ENCODE assay signal across 9 cellular contexts in genomic region chr19:45079063-45079910, GRCh38. TPM values are rescaled to one million over a fixed set of nuclear protein-coding genes. Genes with fewer than 3 reads are reported as not detected.
DNase-seq lines count a peak whose midpoint lies in the region; ATAC-seq, FAIRE-seq and TF ChIP-seq lines count a peak whose summit lies in the region.
"Had no signal": no experiment of that assay in that cellular context is flagged by ENCODE, and none has a peak within 500 bp of the region (broad histone marks: within the 10 kb centered on the region; RNA-seq: fewer than 3 reads in every experiment).

TSS of gene GEMIN7 (plus strand) at chr19:45079260. CDS start at chr19:45090115, 10,855 bp downstream.

- no peak within 1 kb of the TSS for H2BK12ac ChIP-seq in H9 (ENCODE audit: insufficient read length, low read depth, low read length)

- H3K27ac ChIP-seq in CD4-positive, alpha-beta memory T cell (ENCODE audit: low read depth, low read length): peak within 1 kb of the TSS; percentile 80
- H3K27ac ChIP-seq in H9 (ENCODE audit: insufficient read length, low read depth, low read length): peak within 1 kb of the TSS; percentile 3

- no CpG with 5 or more reads among the region's 61 CpGs for WGBS in H9 (ENCODE audit: extremely low coverage, insufficient read length, low lambda C conversion rate)

- peaks cover 20% of the 10 kb centered on the region for H3K23me2 ChIP-seq in H9 (ENCODE audit: insufficient read length, low read depth, low read length, poor library complexity, severe bottlenecking)

- peak; percentile 66 to 77 (median 72) for DNase-seq in CD4-positive, alpha-beta memory T cell
- DNase-seq in H9: peak; percentile 89
- peak; percentile 83 for DNase-seq in NCI-H2196 (lab: John Stamatoyannopoulos, UW; ENCODE audit: unreplicated experiment)
- peak; percentile 89 for DNase-seq in WTC11 (ENCODE audit: low spot score)
- peak; percentile 49 for DNase-seq in bronchial epithelial cell (ENCODE audit: low read depth)
- peak; percentile 78 to 81 (median 80) for DNase-seq in immature natural killer cell
- peak; percentile 69 to 71 for DNase-seq in stimulated activated CD4-positive, alpha-beta T cell treated with anti-CD3 and anti-CD28 coated beads, Interleukin-12 subunit alpha, Interleukin-12 subunit beta, amount 100 ng/mL, for 24 hours (ENCODE audit: low read depth in 2 of 2)

- H3K4me1 Mint-ChIP-seq in CD4-positive, alpha-beta memory T cell: peaks cover 25 to 60% (median 44%) of the 10 kb centered on the region in 4 donors
- H3K4me1 Mint-ChIP-seq in H9: peaks cover 44 to 53% of the 10 kb centered on the region in 2 experiments
- H3K4me1 Mint-ChIP-seq in WTC11: peaks cover 52% of the 10 kb centered on the region
- H3K4me1 Mint-ChIP-seq in immature natural killer cell: peaks cover 58 to 60% of the 10 kb centered on the region in 2 donors

- no peak within 1 kb of the TSS for H3K23ac ChIP-seq in H9 (ENCODE audit: insufficient read length, low read depth, low read length)

- peaks cover 9 to 22% of the 10 kb centered on the region in 2 donors for H3K36me3 Mint-ChIP-seq in CD4-positive, alpha-beta memory T cell
- peaks cover 13 to 33% (median 28%) of the 10 kb centered on the region in 3 experiments; a peak in 6 of 7 replicates for H3K36me3 Mint-ChIP-seq in H9 (ENCODE audit: insufficient read depth in 1 of 3, low read depth in 3 of 3)
- peaks cover 14% of the 10 kb centered on the region for H3K36me3 Mint-ChIP-seq in WTC11
- peaks cover 0 to 7% (median 6%) of the 10 kb centered on the region in 3 donors for H3K36me3 Mint-ChIP-seq in immature natural killer cell

- no peak within 1 kb of the TSS for H2BK20ac ChIP-seq in H9 (ENCODE audit: low read depth, low read length, poor library complexity, severe bottlenecking)

- intact Hi-C loops in CD4-positive, alpha-beta memory T cell (cut with micrococcal nuclease): loop anchor here (1.0 to 10.0 kb wide), 5 partner anchors 13 to 124 kb away; partner anchors contain the start of genes BLOC1S3, CLASRP, CLPTM1 and RELB

- no peak within 1 kb of the TSS for H4K5ac ChIP-seq in H9 (ENCODE audit: insufficient read length, low read depth, low read length)

- no peak within 1 kb of the TSS for H2BK120ac ChIP-seq in H9 (ENCODE audit: low read depth, low read length, poor library complexity, severe bottlenecking)

- H2BK5ac ChIP-seq in H9 (ENCODE audit: insufficient read length, low read length): no peak within 1 kb of the TSS

- no peak within 1 kb of the TSS for H2AFZ ChIP-seq in H9 (ENCODE audit: low read length)

- peak within 1 kb of the TSS; percentile 65 for H3K14ac ChIP-seq in H9 (ENCODE audit: insufficient read depth, low read length)

- POLR2A ChIA-PET in CD4-positive, alpha-beta memory T cell (lab: Charles Lee; ENCODE audit: partially characterized antibody): interaction anchor here (1.0 to 8.4 kb wide), 7 partner anchors 8 to 99 kb away, joined by 3 to 106 read pairs (median 6); partner anchors contain the start of genes BLOC1S3, CLASRP, PPP1R37 and RELB
- POLR2A ChIA-PET in WTC11 (lab: Charles Lee): interaction anchor here (0.5 to 2.7 kb wide), 6 partner anchors 10 to 151 kb away, joined by 3 to 36 read pairs (median 4); partner anchors contain the start of genes CLASRP and PPP1R37

- no peak within 1 kb of the TSS for H4K8ac ChIP-seq in H9 (replicated peaks; ENCODE audit: insufficient read length, low read depth, low read length)

- FAIRE-seq in bronchial epithelial cell (lab: Jason Lieb, UNC): no peak
- FAIRE-seq: TTC549 had no signal

- peak within 1 kb of the TSS; percentile 89 to 98 (median 93) for H3K4me3 Mint-ChIP-seq in CD4-positive, alpha-beta memory T cell
- H3K4me3 Mint-ChIP-seq in H9 (peak within 1 kb of the TSS; percentile 99), WTC11 (peak within 1 kb of the TSS; percentile 99), immature natural killer cell (peak within 1 kb of the TSS; percentile 90 to 96 (median 94))

- H3K27me3 ChIP-seq in CD4-positive, alpha-beta memory T cell (ENCODE audit: insufficient read depth, low read length): no peaks in the 10 kb centered on the region
- no peaks in the 10 kb centered on the region for H3K27me3 ChIP-seq in H9 (ENCODE audit: insufficient read depth, low read length)
- no peaks in the 10 kb centered on the region for H3K27me3 ChIP-seq in bronchial epithelial cell (ENCODE audit: control insufficient read depth, insufficient read depth, low read length)

- peaks cover 51% of the 10 kb centered on the region for H3K4me1 ChIP-seq in CD4-positive, alpha-beta memory T cell (ENCODE audit: insufficient read depth, low read length)
- H3K4me1 ChIP-seq in H9 (ENCODE audit: insufficient read depth, low read length): peaks cover 10% of the 10 kb centered on the region; the same call in 1 of the 2 replicates

- no peak within 1 kb of the TSS for H3K56ac ChIP-seq in H9 (ENCODE audit: insufficient read length, low read depth, low read length)

- peak within 1 kb of the TSS; percentile 82 to 95 for H3K4me3 ChIP-seq in CD4-positive, alpha-beta memory T cell (ENCODE audit: low read length in 2 of 2)
- peak within 1 kb of the TSS; percentile 70 for H3K4me3 ChIP-seq in bronchial epithelial cell (ENCODE audit: low read depth, low read length)

- H4K91ac ChIP-seq in H9 (ENCODE audit: insufficient read length, low read depth, low read length): no peak within 1 kb of the TSS

- no peaks in the 10 kb centered on the region for H3K9me3 Mint-ChIP-seq in CD4-positive, alpha-beta memory T cell
- H3K9me3 Mint-ChIP-seq in H9 (no peaks in the 10 kb centered on the region; a peak in 1 of 5 replicates), WTC11 (no peaks in the 10 kb centered on the region), immature natural killer cell (no peaks in the 10 kb centered on the region)

- no peak within 1 kb of the TSS for H3T11ph ChIP-seq in H9 (ENCODE audit: low read length)

- H3K9me3 ChIP-seq in CD4-positive, alpha-beta memory T cell (ENCODE audit: control insufficient read depth in 1 of 2, low read length in 2 of 2): no peaks in the 10 kb centered on the region
- no peaks in the 10 kb centered on the region for H3K9me3 ChIP-seq in H9 (ENCODE audit: control insufficient read depth, low read depth, low read length)

- peak within 1 kb of the TSS; percentile 68 for H3K4me2 ChIP-seq in H9 (ENCODE audit: insufficient read depth, insufficient read length, low read length)

- no peak within 1 kb of the TSS; the same call in 1 of the 2 replicates for H3K4ac ChIP-seq in H9 (ENCODE audit: low read depth, low read length)

- no peaks in the 10 kb centered on the region for H4K20me1 ChIP-seq in H9 (ENCODE audit: control insufficient read depth, insufficient read depth, insufficient read length)

- H3K18ac ChIP-seq in H9 (ENCODE audit: insufficient read length, low read depth, low read length): peak within 1 kb of the TSS; percentile 50

- H3K79me2 ChIP-seq in H9 (ENCODE audit: insufficient read depth, low read length): peaks cover 7% of the 10 kb centered on the region; the same call in 1 of the 2 replicates

- no peak within 1 kb of the TSS for H2AK5ac ChIP-seq in H9 (ENCODE audit: insufficient read length, low read length)

- ATAC-seq in WTC11: peak; percentile 48
- no peak for ATAC-seq in HG03039 (IDR thresholded peaks at IDR 0.05; ENCODE audit: unreplicated experiment)

- H3K79me1 ChIP-seq in H9 (ENCODE audit: insufficient read depth, low read depth, low read length, poor library complexity, severe bottlenecking): peaks cover 4% of the 10 kb centered on the region

- peak within 1 kb of the TSS; percentile 84 to 95 (median 88) for H3K27ac Mint-ChIP-seq in CD4-positive, alpha-beta memory T cell
- H3K27ac Mint-ChIP-seq in H9: peak within 1 kb of the TSS; percentile 97 to 99 (median 99)
- peak within 1 kb of the TSS; percentile 99 for H3K27ac Mint-ChIP-seq in WTC11
- peak within 1 kb of the TSS; percentile 90 to 96 (median 94) for H3K27ac Mint-ChIP-seq in immature natural killer cell

- no peaks in the 10 kb centered on the region for H3K27me3 Mint-ChIP-seq in CD4-positive, alpha-beta memory T cell
- H3K27me3 Mint-ChIP-seq in H9 (ENCODE audit: low read depth) (no peaks in the 10 kb centered on the region; the same call in 1 of the 2 replicates), WTC11 (ENCODE audit: low read depth) (no peaks in the 10 kb centered on the region), immature natural killer cell (ENCODE audit: low read depth in 3 of 3) (peaks cover 1 to 20% (median 3%) of the 10 kb centered on the region in 3 donors)

- no peak; the same call in 1 of the 3 replicates for TF ChIP-seq CTCF in H9 (conservative IDR thresholded peaks at IDR 0.05)
- TF ChIP-seq CTCF in WTC11 (IDR thresholded peaks at IDR 0.05): no peak
- peak; percentile 15 for TF ChIP-seq CTCF in bronchial epithelial cell (IDR thresholded peaks at IDR 0.05; ENCODE audit: insufficient read depth, low read length, severe bottlenecking)

- peak within 1 kb of the TSS; percentile 56 for H3K9ac ChIP-seq in H9 (ENCODE audit: extremely low read depth, insufficient read length, low read length)

- H2BK15ac ChIP-seq in H9 (ENCODE audit: low read depth, low read length): no peak within 1 kb of the TSS

- CTCF ChIA-PET in CD4-positive, alpha-beta memory T cell (lab: Charles Lee; ENCODE audit: partially characterized antibody): interaction anchor here (0.7 to 1.4 kb wide), 8 partner anchors 10 to 40 kb away, joined by 3 to 5 read pairs (median 3); partner anchors contain the start of gene PPP1R37
- CTCF ChIA-PET in WTC11 (lab: Charles Lee): interaction anchor here (0.6 to 2.9 kb wide), 12 partner anchors 10 to 99 kb away, joined by 3 to 23 read pairs (median 4); partner anchors contain the start of genes BLOC1S3, PPP1R37 and TRAPPC6A

- H3K36me3 ChIP-seq in CD4-positive, alpha-beta memory T cell (ENCODE audit: insufficient read depth, low read length): peaks cover 12% of the 10 kb centered on the region
- H3K36me3 ChIP-seq in bronchial epithelial cell (ENCODE audit: control insufficient read depth, insufficient read depth, low read length): peaks cover 8% of the 10 kb centered on the region

TF ChIP-seq in WTC11, 78 proteins besides CTCF, POLR2A, EP300 and RAD21 (continues in another document):
- TF ChIP-seq ZNF263 (CRISPR knock-in tag; IDR thresholded peaks at IDR 0.05; ENCODE audit: low read depth) (peak; percentile 57; the same call in 1 of the 2 replicates), ZNF416 (CRISPR knock-in tag; IDR thresholded peaks at IDR 0.05) (no peak; the same call in 1 of the 2 replicates), CREB1 (CRISPR knock-in tag; IDR thresholded peaks at IDR 0.05) (no peak), ZNF232 (CRISPR knock-in tag; IDR thresholded peaks at IDR 0.05) (peak; percentile 25; the same call in 1 of the 2 replicates), ZBTB21 (CRISPR knock-in tag; IDR thresholded peaks at IDR 0.05; ENCODE audit: borderline replicate concordance) (peak; percentile 73; the same call in 1 of the 2 replicates), ZNF219 (CRISPR knock-in tag; IDR thresholded peaks at IDR 0.05; ENCODE audit: borderline replicate concordance) (no peak), SOX15 (CRISPR knock-in tag; IDR thresholded peaks at IDR 0.05) (no peak)

RNA-seq across cellular contexts. Expression of gene GEMIN7, which starts in this region (rescaled TPM):
- total RNA-seq in CD4-positive, alpha-beta memory T cell: 10 to 100 TPM; 15.9 to 17.6 TPM
- 10 to 100 TPM; 34.9 to 75.3 TPM for polyA plus RNA-seq in CD4-positive, alpha-beta memory T cell
- 46.0 and 47.2 TPM in 2 replicates for total RNA-seq in H9 (2021)
- 55.0 to 60.3 TPM (median 55.3 TPM) in 3 replicates for total RNA-seq in WTC11 (2021)
- total RNA-seq in bronchial epithelial cell: 21.3 and 23.2 TPM in 2 replicates
- 100 to 1,000 TPM; 120 to 130 (median 123) TPM for polyA plus RNA-seq in immature natural killer cell
